Comparison of ENCODE assay signal across 11 cellular contexts in the genomic region with DNA sequence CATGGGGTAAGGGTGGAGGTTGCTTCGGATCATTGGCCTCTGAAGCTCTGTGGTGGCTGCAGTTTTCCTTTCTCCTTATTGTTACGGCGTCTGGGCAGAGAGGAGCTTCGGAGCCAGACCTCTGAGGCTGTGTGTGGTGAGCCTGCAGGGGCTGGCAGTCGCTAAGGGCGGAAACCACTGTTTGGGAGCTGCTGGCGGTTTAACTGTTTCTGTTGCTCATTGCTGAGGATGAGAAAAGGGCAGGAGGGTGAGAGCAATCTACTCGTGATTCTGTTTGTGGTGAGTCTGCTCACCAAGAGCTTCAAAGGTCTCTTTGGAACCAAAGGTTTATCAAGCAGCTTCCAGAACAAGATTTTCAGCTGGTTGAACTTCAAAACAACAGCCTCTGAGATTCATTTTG.
A peak's percentile ranks its signal among the peaks of the same experiment; 100 is the strongest.
DNase-seq lines count a peak whose midpoint lies in the region; ATAC-seq, FAIRE-seq and TF ChIP-seq lines count a peak whose summit lies in the region.
"Had no signal": no experiment of that assay in that cellular context is flagged by ENCODE, and none has a peak within 500 bp of the region (broad histone marks: within the 10 kb centered on the region; RNA-seq: fewer than 3 reads in every experiment).

No MANE protein-coding gene starts in this region.

- TF ChIP-seq CTCF in H1 (IDR thresholded peaks at IDR 0.05; ENCODE audit: control extremely low read depth in 1 of 3, insufficient read depth in 1 of 3, low read depth in 1 of 3, low read length in 3 of 3) (no peak), omental fat pad (IDR thresholded peaks at IDR 0.05) (no peak)

- no peak for FAIRE-seq in H1 (lab: Jason Lieb, UNC)
- FAIRE-seq: GM12891, K562 had no signal

- H3K79me2 ChIP-seq in H1 (ENCODE audit: control insufficient read depth in 1 of 2, insufficient read depth in 2 of 2, low read length in 2 of 2) = no peaks in the 10 kb centered on the region

- H2AK5ac ChIP-seq in H1 (ENCODE audit: low read depth, low read length) = no peak overlapping the region

- H2AFZ ChIP-seq in H1 (ENCODE audit: low read length) = 0 out of 2 replicates have a peak overlapping the region, but pooled peaks have one; percentile 31

- no peak for TF ChIP-seq POLR2A in H1 (IDR thresholded peaks at IDR 0.05; ENCODE audit: control extremely low read depth in 1 of 2, low read depth in 2 of 2, low read length in 2 of 2)

- no peak overlapping the region for H3K23ac ChIP-seq in H1 (ENCODE audit: insufficient read length)

- no peak overlapping the region for H4K91ac ChIP-seq in H1 (replicated peaks; ENCODE audit: insufficient read length, low read length)

- 91% methylated on average over 8 of the region's 8 CpGs; no CpG with 5 or more reads in 1 of the 2 experiments for WGBS in H1 (ENCODE audit: extremely low coverage in 1 of 2, insufficient coverage in 1 of 2, insufficient read length in 1 of 2, insufficient replicate concordance in 2 of 2, low coverage in 1 of 2, low lambda C conversion rate in 2 of 2, missing lambda C conversion rate in 1 of 2), 2 experiments

- no peaks in the 10 kb centered on the region for H3K27me3 ChIP-seq in H1 (replicated peaks in 1 of 4; ENCODE audit: control insufficient read depth in 3 of 4, extremely low read depth in 1 of 4, insufficient read depth in 3 of 4, low read length in 3 of 4)

- DNase-seq in activated CD4-positive, CD25-positive, alpha-beta regulatory T cell treated with anti-CD3 and anti-CD28 coated beads, Interleukin-2, amount 50 U/mL, for 72 hours = no peak
- DNase-seq in H1 (ENCODE audit: low read depth in 1 of 2, low spot score in 2 of 2) = no peak
- DNase-seq in stimulated activated CD8-positive, alpha-beta memory T cell treated with anti-CD3 and anti-CD28 coated beads, Interleukin-12 subunit alpha, Interleukin-12 subunit beta, amount 100 ng/mL, for 24 hours (ENCODE audit: extremely low read depth) = peak; percentile 3
- DNase-seq in NCI-H146 (lab: John Stamatoyannopoulos, UW) = no peak
- DNase-seq in omental fat pad (ENCODE audit: low spot score) = no peak
- DNase-seq: 8988T had no signal

- H2BK12ac ChIP-seq in H1 (ENCODE audit: low read depth, low read length) = no peak overlapping the region

- no peak for TF ChIP-seq EP300 in H1 (IDR thresholded peaks at IDR 0.05; ENCODE audit: borderline replicate concordance in 1 of 2, low read depth in 2 of 2, low read length in 2 of 2)

- no peak overlapping the region for H3K4me3 ChIP-seq in H1 (ENCODE audit: extremely low read depth in 1 of 4, insufficient read depth in 2 of 4, low read depth in 3 of 4, low read length in 4 of 4)
- H3K4me3 ChIP-seq: K562 had no signal

- H3K23me2 ChIP-seq in H1 (ENCODE audit: low read depth, low read length) = no peaks in the 10 kb centered on the region

- no peak overlapping the region for H3K56ac ChIP-seq in H1 (replicated peaks; ENCODE audit: insufficient read length, low read depth, low read length)

- H4K20me1 ChIP-seq in H1 (replicated peaks in 1 of 2; ENCODE audit: control insufficient read depth in 1 of 2, insufficient read depth in 2 of 2, low read length in 2 of 2) = no peaks in the 10 kb centered on the region

- H3K27ac ChIP-seq in H1 (ENCODE audit: low read depth, low read length) = no peak overlapping the region

- peak; percentile 24 to 35 for ATAC-seq in activated CD4-positive, CD25-positive, alpha-beta regulatory T cell treated with anti-CD3 and anti-CD28 coated beads, Interleukin-2, amount 50 U/mL, for 24 hours
- peak; percentile 71 for ATAC-seq in SK-N-SH treated with all-trans-retinoic acid at 6 μM for 48 hours
- ATAC-seq in HG02884 (IDR thresholded peaks at IDR 0.05; ENCODE audit: unreplicated experiment) = no peak
- no peak for ATAC-seq in omental fat pad (ENCODE audit: low FRiP score)
- ATAC-seq: K562 had no signal

- no peak overlapping the region for H2BK15ac ChIP-seq in H1 (ENCODE audit: low read length)

- no peak overlapping the region for H3K4me2 ChIP-seq in H1 (ENCODE audit: insufficient read depth in 1 of 2, low read depth in 2 of 2, low read length in 2 of 2)

- no peak for TF ChIP-seq RAD21 in H1 (IDR thresholded peaks at IDR 0.05 in 1 of 2, conservative IDR thresholded peaks at IDR 0.05 in 1 of 2; ENCODE audit: low read depth in 2 of 2, low read length in 2 of 2)

- H3K18ac ChIP-seq in H1 (ENCODE audit: extremely low read depth, low read length) = no peak overlapping the region

- no peaks in the 10 kb centered on the region for H3K36me3 ChIP-seq in H1 (ENCODE audit: control insufficient read depth in 2 of 4, insufficient read depth in 4 of 4, low read length in 3 of 4)

- no peak overlapping the region for H3K9ac ChIP-seq in H1 (replicated peaks in 1 of 4; ENCODE audit: extremely low read depth in 1 of 4, low read depth in 3 of 4, low read length in 3 of 4)

- no peak overlapping the region for H2BK20ac ChIP-seq in H1 (ENCODE audit: low read length)

- H2BK5ac ChIP-seq in H1 (ENCODE audit: low read depth, low read length) = no peak overlapping the region

- CTCF ChIA-PET in H1 (lab: Charles Lee; ENCODE audit: partially characterized antibody) = no interaction called here

- no peak overlapping the region for H3K14ac ChIP-seq in H1 (ENCODE audit: insufficient read length)

- H4K8ac ChIP-seq in H1 (ENCODE audit: extremely low read depth, insufficient read depth, low read length) = no peak overlapping the region

- POLR2A ChIA-PET in H1 (lab: Charles Lee; ENCODE audit: partially characterized antibody) = no interaction called here

- H3K79me1 ChIP-seq in H1 (ENCODE audit: low read depth, low read length) = no peaks in the 10 kb centered on the region

- H3K4me1 ChIP-seq in H1 (replicated peaks in 1 of 4; ENCODE audit: control insufficient read depth in 3 of 4, insufficient read depth in 4 of 4, low read length in 3 of 4) = no peaks in the 10 kb centered on the region

- H3K4ac ChIP-seq in H1 (replicated peaks; ENCODE audit: insufficient read length, low read depth, low read length) = no peak overlapping the region

- H3K9me3 ChIP-seq in H1 (ENCODE audit: insufficient read depth in 2 of 2, low read depth in 1 of 2, low read length in 1 of 2) = no peaks in the 10 kb centered on the region

- H2BK120ac ChIP-seq in H1 (replicated peaks; ENCODE audit: low read depth, low read length) = no peak overlapping the region

- no peak overlapping the region for H4K5ac ChIP-seq in H1 (ENCODE audit: insufficient read length, low read depth, low read length)

TF ChIP-seq in SK-N-SH treated with all-trans-retinoic acid at 6 μM for 48 hours, 23 proteins besides CTCF, POLR2A, EP300 and RAD21 (continues in another document):
- TF ChIP-seq ZNF70 (CRISPR knock-in tag; IDR thresholded peaks at IDR 0.05) (no peak), ZC3H10 (CRISPR knock-in tag; IDR thresholded peaks at IDR 0.05) (no peak), TCF4 (CRISPR knock-in tag; IDR thresholded peaks at IDR 0.05; ENCODE audit: borderline replicate concordance) (no peak)
- TF ChIP-seq, protein P1, sequence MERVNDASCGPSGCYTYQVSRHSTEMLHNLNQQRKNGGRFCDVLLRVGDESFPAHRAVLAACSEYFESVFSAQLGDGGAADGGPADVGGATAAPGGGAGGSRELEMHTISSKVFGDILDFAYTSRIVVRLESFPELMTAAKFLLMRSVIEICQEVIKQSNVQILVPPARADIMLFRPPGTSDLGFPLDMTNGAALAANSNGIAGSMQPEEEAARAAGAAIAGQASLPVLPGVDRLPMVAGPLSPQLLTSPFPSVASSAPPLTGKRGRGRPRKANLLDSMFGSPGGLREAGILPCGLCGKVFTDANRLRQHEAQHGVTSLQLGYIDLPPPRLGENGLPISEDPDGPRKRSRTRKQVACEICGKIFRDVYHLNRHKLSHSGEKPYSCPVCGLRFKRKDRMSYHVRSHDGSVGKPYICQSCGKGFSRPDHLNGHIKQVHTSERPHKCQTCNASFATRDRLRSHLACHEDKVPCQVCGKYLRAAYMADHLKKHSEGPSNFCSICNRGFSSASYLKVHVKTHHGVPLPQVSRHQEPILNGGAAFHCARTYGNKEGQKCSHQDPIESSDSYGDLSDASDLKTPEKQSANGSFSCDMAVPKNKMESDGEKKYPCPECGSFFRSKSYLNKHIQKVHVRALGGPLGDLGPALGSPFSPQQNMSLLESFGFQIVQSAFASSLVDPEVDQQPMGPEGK (CRISPR knock-in tag; IDR thresholded peaks at IDR 0.05; ENCODE audit: borderline replicate concordance) = no peak

TF ChIP-seq in H1, 55 proteins besides CTCF, POLR2A, EP300 and RAD21:
- TF ChIP-seq KDM5A (IDR thresholded peaks at IDR 0.05; ENCODE audit: low read length) (no peak), SIX5 (IDR thresholded peaks at IDR 0.05; ENCODE audit: low read depth, low read length) (no peak), EZH2 (IDR thresholded peaks at IDR 0.05; ENCODE audit: low read depth, low read length, severe bottlenecking) (no peak), JUN (IDR thresholded peaks at IDR 0.05; ENCODE audit: low read depth, low read length) (no peak), TEAD4 (IDR thresholded peaks at IDR 0.05; ENCODE audit: low read depth, low read length) (no peak), SP4 (IDR thresholded peaks at IDR 0.05; ENCODE audit: low read length) (no peak), JUND (IDR thresholded peaks at IDR 0.05; ENCODE audit: low read length) (no peak), NANOG (IDR thresholded peaks at IDR 0.05; ENCODE audit: insufficient read depth, low read depth, low read length, poor library complexity, severe bottlenecking) (no peak), SIRT6 (IDR thresholded peaks at IDR 0.05; ENCODE audit: low read length) (no peak)
- TF ChIP-seq, protein P2, sequence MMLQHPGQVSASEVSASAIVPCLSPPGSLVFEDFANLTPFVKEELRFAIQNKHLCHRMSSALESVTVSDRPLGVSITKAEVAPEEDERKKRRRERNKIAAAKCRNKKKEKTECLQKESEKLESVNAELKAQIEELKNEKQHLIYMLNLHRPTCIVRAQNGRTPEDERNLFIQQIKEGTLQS (IDR thresholded peaks at IDR 0.05; ENCODE audit: insufficient read depth, low read depth, low read length) = no peak

Comparison
In these comparisons a context has a peak if more than half of its experiments do, and no peak if none do; other contexts are left out.
1. ATAC-seq: peak in activated CD4-positive, CD25-positive, alpha-beta regulatory T cell treated with anti-CD3 and anti-CD28 coated beads, Interleukin-2, amount 50 U/mL, for 24 hours (2 of 2) and SK-N-SH treated with all-trans-retinoic acid at 6 μM for 48 hours (single experiment); none in HG02884 (single experiment) and omental fat pad (single experiment).